Comparison of ENCODE assay signal across 9 cellular contexts in genomic region chr3:12868039-12869024, GRCh38. TPM values are rescaled to one million over a fixed set of nuclear protein-coding genes. Genes with fewer than 3 reads are reported as not detected.
DNase-seq lines count a peak whose midpoint lies in the region; ATAC-seq and TF ChIP-seq lines count a peak whose summit lies in the region.
"Had no signal": no experiment of that assay in that cellular context is flagged by ENCODE, and none has a peak within 500 bp of the region (broad histone marks: within the 10 kb centered on the region; RNA-seq: fewer than 3 reads in every experiment).

No MANE protein-coding gene starts in this region.

- no peaks in the 10 kb centered on the region for H3F3A ChIP-seq in GM23338 (replicated peaks; ENCODE audit: low read depth)
- H3F3A ChIP-seq in Loucy (ENCODE audit: low read depth), result no peaks in the 10 kb centered on the region

- in situ Hi-C loops in SK-MEL-5 (cut with HindIII; ENCODE audit: low pct_unique_long_range_greater_than_20kb, low sequenced_read_pairs), result no loop called here

- H3K9me3 Mint-ChIP-seq in GM23338, result peaks cover 18% of the 10 kb centered on the region
- no peaks in the 10 kb centered on the region for H3K9me3 Mint-ChIP-seq in activated naive CD4-positive, alpha-beta T cell treated with anti-CD3 and anti-CD28 coated beads, Interleukin-2, amount 50 U/mL, for 24 hours
- H3K9me3 Mint-ChIP-seq in type B pancreatic cell, result no peaks in the 10 kb centered on the region

- H3K4me1 ChIP-seq in GM23338 (ENCODE audit: insufficient read depth), result peaks cover 3% of the 10 kb centered on the region; the same call in 1 of the 2 replicates
- H3K4me1 ChIP-seq in Loucy (ENCODE audit: insufficient read depth, low read length, poor library complexity, severe bottlenecking), result peaks cover 4% of the 10 kb centered on the region

- H3K27me3 Mint-ChIP-seq in GM23338 (ENCODE audit: insufficient read depth, low read depth, poor library complexity), result peaks cover 13% of the 10 kb centered on the region
- H3K27me3 Mint-ChIP-seq in activated naive CD4-positive, alpha-beta T cell treated with anti-CD3 and anti-CD28 coated beads, Interleukin-2, amount 50 U/mL, for 24 hours, result peaks cover 3% of the 10 kb centered on the region
- peaks cover 16% of the 10 kb centered on the region for H3K27me3 Mint-ChIP-seq in type B pancreatic cell

- peak overlapping the region; percentile 89 for H3K4me2 ChIP-seq in GM23338
- H3K4me2 ChIP-seq in Loucy (ENCODE audit: low read depth, low read length, poor library complexity, severe bottlenecking), result peak overlapping the region; percentile 66

- TF ChIP-seq CTCF in GM23338 (conservative IDR thresholded peaks at IDR 0.05; ENCODE audit: low read depth in 2 of 2) (peak; percentile 78 to 97), Loucy (conservative IDR thresholded peaks at IDR 0.05; ENCODE audit: low read length) (peak; percentile 80), omental fat pad (IDR thresholded peaks at IDR 0.05) (peak in 1 of 3 donors; percentile 43), type B pancreatic cell (conservative IDR thresholded peaks at IDR 0.05) (peak; percentile 91)

- H3K36me3 Mint-ChIP-seq in GM23338 (ENCODE audit: low read depth) (peaks cover 4% of the 10 kb centered on the region; the same call in 1 of the 3 replicates), type B pancreatic cell (no peaks in the 10 kb centered on the region)
- H3K36me3 Mint-ChIP-seq in activated naive CD4-positive, alpha-beta T cell treated with anti-CD3 and anti-CD28 coated beads, Interleukin-2, amount 50 U/mL, for 24 hours, result no peaks in the 10 kb centered on the region

- H3K4me3 ChIP-seq in GM23338 (peak overlapping the region; percentile 75), Loucy (ENCODE audit: low read length, poor library complexity, severe bottlenecking) (peak overlapping the region; percentile 55)

- H3K79me2 ChIP-seq in GM23338 (replicated peaks; ENCODE audit: insufficient read depth) (no peaks in the 10 kb centered on the region), Loucy (ENCODE audit: insufficient read depth, low read length) (no peaks in the 10 kb centered on the region)

- H3K4me3 Mint-ChIP-seq in GM23338 (peak overlapping the region; percentile 82), type B pancreatic cell (peak overlapping the region; percentile 85)
- H3K4me3 Mint-ChIP-seq in activated naive CD4-positive, alpha-beta T cell treated with anti-CD3 and anti-CD28 coated beads, Interleukin-2, amount 50 U/mL, for 24 hours, result peak overlapping the region; percentile 83

- no peaks in the 10 kb centered on the region for H3K36me3 ChIP-seq in GM23338 (ENCODE audit: insufficient read depth)
- no peaks in the 10 kb centered on the region for H3K36me3 ChIP-seq in Loucy (ENCODE audit: insufficient read depth, low read length)

- no peak overlapping the region for H3K9ac ChIP-seq in Loucy (ENCODE audit: low read depth, low read length, poor library complexity, severe bottlenecking)

- H3K27me3 ChIP-seq in GM23338 (ENCODE audit: insufficient read depth) (peaks cover 3% of the 10 kb centered on the region; the same call in 1 of the 2 replicates), Loucy (ENCODE audit: insufficient read depth, low read length, poor library complexity, severe bottlenecking) (no peaks in the 10 kb centered on the region)

- H3K27ac Mint-ChIP-seq in GM23338 (no peak overlapping the region), type B pancreatic cell (peak overlapping the region; percentile 85)
- H3K27ac Mint-ChIP-seq in activated naive CD4-positive, alpha-beta T cell treated with anti-CD3 and anti-CD28 coated beads, Interleukin-2, amount 50 U/mL, for 24 hours, result no peak overlapping the region

- no peak overlapping the region for H3K27ac ChIP-seq in GM23338 (ENCODE audit: low read depth)
- H3K27ac ChIP-seq: skin epidermis had no signal

- H4K20me1 ChIP-seq in GM23338 (replicated peaks; ENCODE audit: insufficient read depth) (no peaks in the 10 kb centered on the region), Loucy (ENCODE audit: insufficient read depth, low read length, poor library complexity, severe bottlenecking) (no peaks in the 10 kb centered on the region)

- DNase-seq in Daoy (ENCODE audit: low read depth) (peak; percentile 82), GM23338 (ENCODE audit: low spot score) (peak; percentile 82), SK-MEL-5 (ENCODE audit: low read depth, low spot score) (peak; percentile 91), glomerular endothelial cell (ENCODE audit: extremely low read depth, low read depth, low spot score) (peak; percentile 55), omental fat pad (ENCODE audit: low spot score) (peak; percentile 54), type B pancreatic cell (ENCODE audit: extremely low spot score, unreplicated experiment) (peak; percentile 88)

- peaks cover 7% of the 10 kb centered on the region for H3K4me1 Mint-ChIP-seq in GM23338
- H3K4me1 Mint-ChIP-seq in activated naive CD4-positive, alpha-beta T cell treated with anti-CD3 and anti-CD28 coated beads, Interleukin-2, amount 50 U/mL, for 24 hours, result peaks cover 16% of the 10 kb centered on the region
- peaks cover 9% of the 10 kb centered on the region for H3K4me1 Mint-ChIP-seq in type B pancreatic cell (ENCODE audit: unreplicated experiment)

- no peaks in the 10 kb centered on the region; the same call in 1 of the 2 replicates for H3K9me3 ChIP-seq in Loucy (ENCODE audit: insufficient read depth, low read depth, low read length)

- peak overlapping the region; percentile 99 for H2AFZ ChIP-seq in GM23338
- peak overlapping the region; percentile 91 for H2AFZ ChIP-seq in Loucy (ENCODE audit: low read length)

- H3K9me2 ChIP-seq in GM23338 (ENCODE audit: insufficient read depth) (no peaks in the 10 kb centered on the region), Loucy (replicated peaks; ENCODE audit: low read depth, low read length) (no peaks in the 10 kb centered on the region)

- ATAC-seq in GM23338 (peak; percentile 79), omental fat pad (ENCODE audit: low FRiP score) (peak; percentile 90)

TF ChIP-seq in GM23338, 12 proteins besides CTCF, POLR2A, EP300 and RAD21:
- TF ChIP-seq STAT1 (IDR thresholded peaks at IDR 0.05; ENCODE audit: unreplicated experiment) (no peak), EZH2 (IDR thresholded peaks at IDR 0.05; ENCODE audit: low read depth, unreplicated experiment) (no peak), ZNF114 (CRISPR knock-in tag; IDR thresholded peaks at IDR 0.05) (no peak), EZH2phosphoT487 (IDR thresholded peaks at IDR 0.05; ENCODE audit: unreplicated experiment) (no peak), POLR2AphosphoS5 (IDR thresholded peaks at IDR 0.05; ENCODE audit: low read depth) (no peak)

RNA-seq across cellular contexts. Expression of gene RPL32, which starts 27.0 kb away (rescaled TPM):
- 611 and 698 TPM in 2 replicates for total RNA-seq in Daoy (2014; rRNA removed; shearing (Covaris generic))
- total RNA-seq in GM23338 (2014; rRNA removed; shearing (Covaris generic)), result 561 and 772 TPM in 2 replicates
- polyA plus RNA-seq in GM23338 (2016; fragmentation: Nextera tagmentation; extraction: Ambion mirVana), result 2,550 and 2,858 TPM in 2 replicates
- total RNA-seq in SK-MEL-5 (2014; rRNA removed; shearing (Covaris generic)), result 3,441 and 3,581 TPM in 2 replicates
- 1,229 and 1,284 TPM in 2 replicates for polyA plus RNA-seq in SK-MEL-5 (2015; cell fraction: cytosol; rRNA removed)
- 323 and 338 TPM in 2 replicates for polyA plus RNA-seq in SK-MEL-5 (2015; cell fraction: nucleus; rRNA removed)
- total RNA-seq in glomerular endothelial cell, result 1,083 and 1,357 TPM in 2 replicates
- 1,000 to 10,000 TPM in 1 of 4 donors, 100 to 1,000 TPM in 3; 796 to 1,017 (median 855) TPM for total RNA-seq in omental fat pad
- 1,894 and 1,964 TPM in 2 replicates for total RNA-seq in type B pancreatic cell (ENCODE audit: low replicate concordance)
